Comparison of ENCODE assay signal across 14 cellular contexts in the genomic region with DNA sequence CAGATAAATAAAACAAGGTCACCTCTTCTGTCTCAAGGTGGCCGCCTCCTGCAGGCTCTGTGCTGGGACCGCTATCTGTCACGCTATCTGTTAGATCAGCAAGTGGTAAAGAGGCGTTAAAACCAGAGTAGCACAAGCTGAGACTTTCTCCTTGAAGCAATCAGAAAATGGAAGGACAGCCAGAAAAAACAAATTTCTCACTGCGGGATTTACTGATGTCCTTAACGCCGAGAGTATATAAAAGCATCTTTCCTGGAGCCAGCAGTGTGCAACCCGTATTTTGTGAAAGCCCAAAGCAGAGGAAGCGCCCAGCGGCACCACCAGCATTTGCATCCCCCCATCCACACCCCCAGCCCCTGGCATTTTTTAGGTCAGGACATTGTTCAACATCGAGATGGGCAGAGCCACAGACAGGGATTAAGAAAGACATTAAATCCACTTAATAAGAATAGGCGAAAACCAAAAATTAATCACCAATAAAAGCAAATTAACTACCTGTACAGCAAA. TPM values are rescaled to one million over a fixed set of nuclear protein-coding genes. Genes with fewer than 3 reads are reported as not detected.
DNase-seq lines count a peak whose midpoint lies in the region; ATAC-seq and TF ChIP-seq lines count a peak whose summit lies in the region.
"Had no signal": no experiment of that assay in that cellular context is flagged by ENCODE, and none has a peak within 500 bp of the region (broad histone marks: within the 10 kb centered on the region; RNA-seq: fewer than 3 reads in every experiment).

No MANE protein-coding gene starts in this region.

- peak; percentile 43 for DNase-seq in activated naive CD4-positive, alpha-beta T cell treated with Interleukin-2 at 50 U/mL for 16 hours
- no peak for DNase-seq in activated naive CD4-positive, alpha-beta T cell treated with anti-CD3 and anti-CD28 coated beads for 36 hours
- DNase-seq in adrenal gland (peak in 4 of 7 donors; percentile 46 to 67 (median 56)), immature natural killer cell (peak; percentile 81 to 86 (median 84)), type B pancreatic cell (ENCODE audit: extremely low spot score, unreplicated experiment) (no peak)
- DNase-seq: activated CD4-positive, alpha-beta T cell treated with anti-CD3 and anti-CD28 coated beads, Interleukin-2, amount 10 ng/mL, durations not matched to agents 7 days and 5 days; colonic mucosa; NCI-H1105; NCI-H345; PC-3 had no signal

- H3K4me3 Mint-ChIP-seq in activated naive CD4-positive, alpha-beta T cell treated with anti-CD3 and anti-CD28 coated beads for 36 hours = no peak overlapping the region
- peak overlapping the region; percentile 73 to 91 (median 81) for H3K4me3 Mint-ChIP-seq in immature natural killer cell
- H3K4me3 Mint-ChIP-seq in type B pancreatic cell = no peak overlapping the region
- H3K4me3 Mint-ChIP-seq: activated CD4-positive, alpha-beta T cell treated with anti-CD3 and anti-CD28 coated beads, Interleukin-2, amount 10 ng/mL, durations not matched to agents 7 days and 5 days; activated naive CD8-positive, alpha-beta T cell had no signal

- WGBS in adrenal gland, 4 donors = 32 to 43% (median 36%) methylated on average over 12 of the region's 12 CpGs

- H3K9me3 ChIP-seq in adrenal gland (replicated peaks in 1 of 3) = no peaks in the 10 kb centered on the region
- H3K9me3 ChIP-seq: colonic mucosa had no signal

- no peak for TF ChIP-seq POLR2A in adrenal gland (IDR thresholded peaks at IDR 0.05)

- no peak overlapping the region for H3K27ac Mint-ChIP-seq in activated naive CD4-positive, alpha-beta T cell treated with anti-CD3 and anti-CD28 coated beads for 36 hours
- H3K27ac Mint-ChIP-seq in immature natural killer cell (peak overlapping the region; percentile 58 to 92 (median 84)), type B pancreatic cell (no peak overlapping the region)
- H3K27ac Mint-ChIP-seq: activated CD4-positive, alpha-beta T cell treated with anti-CD3 and anti-CD28 coated beads, Interleukin-2, amount 10 ng/mL, durations not matched to agents 7 days and 5 days; activated naive CD8-positive, alpha-beta T cell had no signal

- TF ChIP-seq CTCF in adrenal gland (IDR thresholded peaks at IDR 0.05) (peak in 1 of 6 experiments; percentile 14), type B pancreatic cell (conservative IDR thresholded peaks at IDR 0.05) (no peak)

- H3K27me3 ChIP-seq in adrenal gland = no peaks in the 10 kb centered on the region
- H3K27me3 ChIP-seq: colonic mucosa had no signal

- peaks cover 12 to 32% of the 10 kb centered on the region in 2 donors for H3K4me1 ChIP-seq in adrenal gland (replicated peaks in 1 of 2)
- H3K4me1 ChIP-seq: colonic mucosa had no signal

- no peaks in the 10 kb centered on the region for H3K27me3 Mint-ChIP-seq in activated naive CD4-positive, alpha-beta T cell treated with anti-CD3 and anti-CD28 coated beads for 36 hours (ENCODE audit: low read depth)
- H3K27me3 Mint-ChIP-seq in immature natural killer cell (ENCODE audit: low read depth in 3 of 3) = peaks cover 14 to 33% (median 22%) of the 10 kb centered on the region in 3 donors
- H3K27me3 Mint-ChIP-seq in type B pancreatic cell = no peaks in the 10 kb centered on the region
- H3K27me3 Mint-ChIP-seq: activated naive CD8-positive, alpha-beta T cell had no signal

- H3K36me3 ChIP-seq in adrenal gland (replicated peaks in 1 of 2) = no peaks in the 10 kb centered on the region
- H3K36me3 ChIP-seq: colonic mucosa had no signal

- intact Hi-C loops in activated naive CD4-positive, alpha-beta T cell treated with anti-CD3 and anti-CD28 coated beads for 36 hours (cut with micrococcal nuclease) = no loop called here
- intact Hi-C loops in adrenal gland (cut with DNase I) = no loop called here

- H3K4me3 ChIP-seq in adrenal gland = no peak overlapping the region
- H3K4me3 ChIP-seq: colonic mucosa had no signal

- CTCF ChIA-PET in activated naive CD4-positive, alpha-beta T cell treated with anti-CD3 and anti-CD28 coated beads for 36 hours (lab: Charles Lee) = interaction anchor here (0.6 to 3.4 kb wide), 4 partner anchors 8 to 116 kb away, joined by 3 to 19 read pairs (median 4); no protein-coding TSS in a partner anchor

- H3K9me3 Mint-ChIP-seq in activated naive CD4-positive, alpha-beta T cell treated with anti-CD3 and anti-CD28 coated beads for 36 hours = no peaks in the 10 kb centered on the region
- H3K9me3 Mint-ChIP-seq in immature natural killer cell (no peaks in the 10 kb centered on the region), type B pancreatic cell (no peaks in the 10 kb centered on the region)
- H3K9me3 Mint-ChIP-seq: activated CD4-positive, alpha-beta T cell treated with anti-CD3 and anti-CD28 coated beads, Interleukin-2, amount 10 ng/mL, durations not matched to agents 7 days and 5 days had no signal

- H3K4me1 Mint-ChIP-seq in activated naive CD4-positive, alpha-beta T cell treated with anti-CD3 and anti-CD28 coated beads for 36 hours (ENCODE audit: low read depth) = peaks cover 5% of the 10 kb centered on the region
- peaks cover 22 to 25% of the 10 kb centered on the region in 2 donors for H3K4me1 Mint-ChIP-seq in immature natural killer cell
- peaks cover 14% of the 10 kb centered on the region for H3K4me1 Mint-ChIP-seq in type B pancreatic cell (ENCODE audit: unreplicated experiment)

- ATAC-seq in GM21390 (IDR thresholded peaks at IDR 0.05; ENCODE audit: unreplicated experiment) (no peak), HG03045 (IDR thresholded peaks at IDR 0.05; ENCODE audit: unreplicated experiment) (no peak)
- ATAC-seq: PC-3 had no signal

- H3K27ac ChIP-seq in adrenal gland = peak overlapping the region in 4 of 5 donors; percentile 14 to 87 (median 71)
- peak overlapping the region; percentile 14 for H3K27ac ChIP-seq in temporal lobe (ENCODE audit: low read depth, low read length)
- H3K27ac ChIP-seq: colonic mucosa had no signal

- H3K36me3 Mint-ChIP-seq in activated naive CD4-positive, alpha-beta T cell treated with anti-CD3 and anti-CD28 coated beads for 36 hours (ENCODE audit: low read depth) = no peaks in the 10 kb centered on the region
- H3K36me3 Mint-ChIP-seq in immature natural killer cell = no peaks in the 10 kb centered on the region
- no peaks in the 10 kb centered on the region for H3K36me3 Mint-ChIP-seq in type B pancreatic cell
- H3K36me3 Mint-ChIP-seq: activated naive CD8-positive, alpha-beta T cell had no signal

RNA-seq across cellular contexts. Expression of a gene that starts 48.6 kb away (rescaled TPM):
- total RNA-seq in activated naive CD4-positive, alpha-beta T cell treated with anti-CD3 and anti-CD28 coated beads for 36 hours = 1 to 10 TPM; 7.0 to 7.3 TPM
- total RNA-seq in adrenal gland (100 to 1,000 TPM in 7 of 8 donors, 10 to 100 TPM in 1; 60.5 to 603 (median 339) TPM), temporal lobe (58.5 TPM), type B pancreatic cell (ENCODE audit: low replicate concordance) (50.9 and 163 TPM in 2 replicates)
- polyA plus RNA-seq in adrenal gland (100 to 1,000 TPM in 1 of 3 donors, 10 to 100 TPM in 2; 59.5 to 107 (median 77.1) TPM), immature natural killer cell (1,000 to 10,000 TPM in 1 of 3 donors, 100 to 1,000 TPM in 2; 548 to 1,082 (median 887) TPM)

Comparison
In these comparisons a context has a peak if more than half of its experiments do, and no peak if none do; other contexts are left out.
1. DNase-seq: peak in activated naive CD4-positive, alpha-beta T cell treated with Interleukin-2 at 50 U/mL for 16 hours (single experiment), adrenal gland (4 of 7) and immature natural killer cell (3 of 3); none in activated naive CD4-positive, alpha-beta T cell treated with anti-CD3 and anti-CD28 coated beads for 36 hours (single experiment) and type B pancreatic cell (single experiment).
2. H3K27ac Mint-ChIP-seq: peak in immature natural killer cell (6 of 6); none in activated naive CD4-positive, alpha-beta T cell treated with anti-CD3 and anti-CD28 coated beads for 36 hours (single experiment) and type B pancreatic cell (single experiment).
3. H3K4me3 Mint-ChIP-seq: peak in immature natural killer cell (5 of 5); none in activated naive CD4-positive, alpha-beta T cell treated with anti-CD3 and anti-CD28 coated beads for 36 hours (single experiment) and type B pancreatic cell (single experiment).